1 cellular context compared by ENCODE assay signal in the genomic region with DNA sequence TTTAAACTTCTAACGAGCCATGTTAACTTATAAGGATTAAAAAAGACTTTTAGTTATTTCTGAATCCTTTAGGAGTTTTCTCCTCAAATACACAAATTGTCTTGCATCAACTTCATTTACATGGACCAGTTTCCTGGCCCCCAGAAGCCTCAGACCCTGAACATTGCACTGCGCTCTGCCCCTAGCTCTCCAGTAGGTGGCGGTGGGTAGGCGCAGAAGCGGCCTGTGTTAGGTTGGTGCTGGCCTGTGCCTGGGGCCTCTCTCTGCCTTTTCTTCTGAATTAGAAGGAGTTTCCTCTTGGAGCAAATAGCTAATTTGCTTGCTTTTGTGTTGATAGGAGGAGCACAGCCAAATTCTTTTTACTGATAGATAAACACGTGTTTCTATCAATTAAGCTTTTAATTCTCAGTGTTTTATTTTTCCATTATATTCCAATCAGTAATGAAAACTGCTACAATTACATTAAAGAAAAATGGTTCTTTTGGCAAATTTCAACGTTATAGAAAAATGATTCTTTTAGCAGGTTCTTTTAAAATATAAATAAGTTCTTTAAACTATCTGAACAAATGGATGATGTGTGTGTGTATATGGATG.
TF ChIP-seq lines count a peak whose summit lies in the region.

No MANE protein-coding gene starts in this region.

TF ChIP-seq in HepG2, 621 proteins besides CTCF, POLR2A, EP300 and RAD21 (continued from another document and continues in another):
- TF ChIP-seq, protein P1, sequence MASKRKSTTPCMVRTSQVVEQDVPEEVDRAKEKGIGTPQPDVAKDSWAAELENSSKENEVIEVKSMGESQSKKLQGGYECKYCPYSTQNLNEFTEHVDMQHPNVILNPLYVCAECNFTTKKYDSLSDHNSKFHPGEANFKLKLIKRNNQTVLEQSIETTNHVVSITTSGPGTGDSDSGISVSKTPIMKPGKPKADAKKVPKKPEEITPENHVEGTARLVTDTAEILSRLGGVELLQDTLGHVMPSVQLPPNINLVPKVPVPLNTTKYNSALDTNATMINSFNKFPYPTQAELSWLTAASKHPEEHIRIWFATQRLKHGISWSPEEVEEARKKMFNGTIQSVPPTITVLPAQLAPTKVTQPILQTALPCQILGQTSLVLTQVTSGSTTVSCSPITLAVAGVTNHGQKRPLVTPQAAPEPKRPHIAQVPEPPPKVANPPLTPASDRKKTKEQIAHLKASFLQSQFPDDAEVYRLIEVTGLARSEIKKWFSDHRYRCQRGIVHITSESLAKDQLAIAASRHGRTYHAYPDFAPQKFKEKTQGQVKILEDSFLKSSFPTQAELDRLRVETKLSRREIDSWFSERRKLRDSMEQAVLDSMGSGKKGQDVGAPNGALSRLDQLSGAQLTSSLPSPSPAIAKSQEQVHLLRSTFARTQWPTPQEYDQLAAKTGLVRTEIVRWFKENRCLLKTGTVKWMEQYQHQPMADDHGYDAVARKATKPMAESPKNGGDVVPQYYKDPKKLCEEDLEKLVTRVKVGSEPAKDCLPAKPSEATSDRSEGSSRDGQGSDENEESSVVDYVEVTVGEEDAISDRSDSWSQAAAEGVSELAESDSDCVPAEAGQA (IDR thresholded peaks at IDR 0.05; ENCODE audit: low read depth) = no peak
- TF ChIP-seq, protein P1 (CRISPR knock-in tag; IDR thresholded peaks at IDR 0.05; ENCODE audit: borderline replicate concordance) = no peak
- TF ChIP-seq TOE1 (CRISPR knock-in tag; IDR thresholded peaks at IDR 0.05) (no peak), ZNF720 (CRISPR knock-in tag; IDR thresholded peaks at IDR 0.05) (no peak), CEBPG (CRISPR knock-in tag; IDR thresholded peaks at IDR 0.05) (0 out of 2 replicates have a peak, but pooled peaks have one; percentile 20), PREB (CRISPR knock-in tag; IDR thresholded peaks at IDR 0.05) (no peak), KLF12 (CRISPR knock-in tag; IDR thresholded peaks at IDR 0.05; ENCODE audit: borderline replicate concordance) (no peak), TEAD3 (CRISPR knock-in tag; optimal IDR thresholded peaks at IDR 0.05; ENCODE audit: borderline replicate concordance) (peak; percentile 63), ZNF790 (CRISPR knock-in tag; IDR thresholded peaks at IDR 0.05; ENCODE audit: borderline replicate concordance) (no peak), CHCHD3 (CRISPR knock-in tag; IDR thresholded peaks at IDR 0.05) (no peak), STAT5B (CRISPR knock-in tag; IDR thresholded peaks at IDR 0.05) (no peak), SMC3 (IDR thresholded peaks at IDR 0.05; ENCODE audit: low read length) (peak; percentile 88), ZSCAN12 (CRISPR knock-in tag; IDR thresholded peaks at IDR 0.05) (0 out of 2 replicates have a peak, but pooled peaks have one; percentile 35), ELF3 (CRISPR knock-in tag; IDR thresholded peaks at IDR 0.05) (0 out of 2 replicates have a peak, but pooled peaks have one; percentile 25), ZNF746 (CRISPR knock-in tag; IDR thresholded peaks at IDR 0.05) (no peak), MAFG (CRISPR knock-in tag; IDR thresholded peaks at IDR 0.05) (no peak), ZNF18 (CRISPR knock-in tag; IDR thresholded peaks at IDR 0.05; ENCODE audit: insufficient replicate concordance) (no peak), RFX3 (CRISPR knock-in tag; IDR thresholded peaks at IDR 0.05) (no peak), ZNF562 (CRISPR knock-in tag; IDR thresholded peaks at IDR 0.05; ENCODE audit: borderline replicate concordance) (no peak), FOSL1 (CRISPR knock-in tag; IDR thresholded peaks at IDR 0.05; ENCODE audit: borderline replicate concordance) (no peak), ZNF225 (CRISPR knock-in tag; IDR thresholded peaks at IDR 0.05) (no peak), ZNF598 (CRISPR knock-in tag; IDR thresholded peaks at IDR 0.05; ENCODE audit: borderline replicate concordance) (no peak), ZNF841 (CRISPR knock-in tag; IDR thresholded peaks at IDR 0.05; ENCODE audit: borderline replicate concordance) (no peak), ZNF17 (CRISPR knock-in tag; IDR thresholded peaks at IDR 0.05) (no peak), IKZF5 (CRISPR knock-in tag; IDR thresholded peaks at IDR 0.05) (peak; percentile 35; the same call in 1 of the 2 replicates), HNF4G (IDR thresholded peaks at IDR 0.05; ENCODE audit: borderline replicate concordance, low read depth, low read length) (peak; percentile 33; the same call in 1 of the 2 replicates), HNF4G (CRISPR knock-in tag; IDR thresholded peaks at IDR 0.05; ENCODE audit: borderline replicate concordance, low read depth) (no peak), DZIP1 (CRISPR knock-in tag; IDR thresholded peaks at IDR 0.05) (no peak), ZSCAN31 (CRISPR knock-in tag; IDR thresholded peaks at IDR 0.05; ENCODE audit: low read depth) (no peak), CCDC6 (CRISPR knock-in tag; IDR thresholded peaks at IDR 0.05) (no peak), ZBTB7B (CRISPR knock-in tag; IDR thresholded peaks at IDR 0.05) (no peak), ZNF547 (CRISPR knock-in tag; IDR thresholded peaks at IDR 0.05) (no peak), ZMYM2 (CRISPR knock-in tag; IDR thresholded peaks at IDR 0.05) (no peak), NR2F2 (IDR thresholded peaks at IDR 0.05; ENCODE audit: borderline replicate concordance, low read depth) (no peak), CBX5 (CRISPR knock-in tag; IDR thresholded peaks at IDR 0.05; ENCODE audit: borderline replicate concordance) (peak; percentile 67; the same call in 1 of the 2 replicates)
- TF ChIP-seq, protein P2, sequence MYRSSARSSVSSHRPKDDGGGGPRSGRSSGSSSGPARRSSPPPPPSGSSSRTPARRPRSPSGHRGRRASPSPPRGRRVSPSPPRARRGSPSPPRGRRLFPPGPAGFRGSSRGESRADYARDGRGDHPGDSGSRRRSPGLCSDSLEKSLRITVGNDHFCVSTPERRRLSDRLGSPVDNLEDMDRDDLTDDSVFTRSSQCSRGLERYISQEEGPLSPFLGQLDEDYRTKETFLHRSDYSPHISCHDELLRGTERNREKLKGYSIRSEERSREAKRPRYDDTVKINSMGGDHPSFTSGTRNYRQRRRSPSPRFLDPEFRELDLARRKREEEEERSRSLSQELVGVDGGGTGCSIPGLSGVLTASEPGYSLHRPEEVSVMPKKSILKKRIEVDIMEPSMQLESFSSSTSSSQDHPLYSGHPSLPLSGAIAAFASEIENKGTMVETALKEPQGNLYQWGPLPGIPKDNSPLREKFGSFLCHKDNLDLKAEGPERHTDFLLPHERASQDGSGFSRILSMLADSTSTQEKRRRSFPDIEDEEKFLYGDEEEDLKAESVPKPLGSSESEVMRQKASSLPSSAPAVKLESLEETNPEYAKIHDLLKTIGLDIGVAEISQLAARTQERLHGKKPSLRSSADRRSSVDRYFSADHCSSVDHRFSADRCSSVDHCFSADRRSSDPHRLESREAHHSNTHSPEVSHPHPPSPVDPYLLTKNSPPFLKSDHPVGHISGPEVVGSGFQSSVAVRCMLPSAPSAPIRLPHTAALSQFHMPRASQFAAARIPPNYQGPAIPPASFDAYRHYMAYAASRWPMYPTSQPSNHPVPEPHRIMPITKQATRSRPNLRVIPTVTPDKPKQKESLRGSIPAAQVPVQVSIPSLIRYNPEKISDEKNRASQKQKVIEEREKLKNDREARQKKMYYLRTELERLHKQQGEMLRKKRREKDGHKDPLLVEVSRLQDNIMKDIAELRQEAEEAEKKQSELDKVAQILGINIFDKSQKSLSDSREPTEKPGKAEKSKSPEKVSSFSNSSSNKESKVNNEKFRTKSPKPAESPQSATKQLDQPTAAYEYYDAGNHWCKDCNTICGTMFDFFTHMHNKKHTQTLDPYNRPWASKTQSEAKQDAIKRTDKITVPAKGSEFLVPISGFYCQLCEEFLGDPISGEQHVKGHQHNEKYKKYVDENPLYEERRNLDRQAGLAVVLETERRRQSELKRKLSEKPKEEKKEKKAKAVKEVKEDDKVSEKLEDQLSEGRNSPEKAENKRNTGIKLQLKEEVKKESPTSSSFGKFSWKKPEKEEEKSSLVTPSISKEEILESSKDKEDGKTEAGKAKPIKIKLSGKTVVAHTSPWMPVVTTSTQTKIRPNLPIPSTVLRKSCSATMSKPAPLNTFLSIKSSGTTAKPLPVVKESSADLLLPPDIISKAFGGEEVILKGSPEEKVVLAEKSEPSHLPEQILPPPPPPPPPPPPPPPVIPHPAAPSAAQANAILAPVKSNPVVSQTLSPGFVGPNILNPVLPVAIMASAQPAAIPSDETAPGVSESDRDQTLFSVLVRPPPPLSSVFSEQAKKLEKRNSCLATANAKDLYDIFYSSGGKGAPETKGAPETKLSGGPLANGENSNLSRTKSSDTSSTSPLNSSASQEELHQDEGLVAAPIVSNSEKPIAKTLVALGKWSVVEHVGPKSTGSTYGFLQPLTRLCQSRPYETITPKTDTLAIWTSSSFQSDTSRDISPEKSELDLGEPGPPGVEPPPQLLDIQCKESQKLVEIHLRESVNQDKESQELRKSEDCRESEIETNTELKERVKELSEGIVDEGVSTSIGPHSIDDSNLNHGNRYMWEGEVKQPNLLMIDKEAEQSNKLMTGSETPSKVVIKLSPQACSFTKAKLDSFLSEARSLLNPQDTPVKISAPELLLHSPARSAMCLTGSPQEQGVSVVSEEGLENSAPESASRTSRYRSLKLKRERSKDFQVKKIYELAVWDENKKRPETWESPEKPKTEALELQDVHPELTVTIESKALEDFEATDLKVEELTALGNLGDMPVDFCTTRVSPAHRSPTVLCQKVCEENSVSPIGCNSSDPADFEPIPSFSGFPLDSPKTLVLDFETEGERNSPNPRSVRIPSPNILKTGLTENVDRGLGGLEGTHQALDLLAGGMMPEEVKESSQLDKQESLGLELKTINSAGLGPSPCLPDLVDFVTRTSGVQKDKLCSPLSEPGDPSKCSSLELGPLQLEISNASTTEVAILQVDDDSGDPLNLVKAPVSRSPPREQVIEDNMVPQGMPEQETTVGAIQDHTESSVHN (CRISPR knock-in tag; IDR thresholded peaks at IDR 0.05) = no peak
